9 cellular contexts compared by ENCODE assay signal in genomic region chr2:10620481-10620880, GRCh38.
DNase-seq lines count a peak whose midpoint lies in the region; ATAC-seq and TF ChIP-seq lines count a peak whose summit lies in the region.
"Had no signal": no experiment of that assay in that cellular context is flagged by ENCODE, and none has a peak within 500 bp of the region (broad histone marks: within the 10 kb centered on the region; RNA-seq: fewer than 3 reads in every experiment).

No MANE protein-coding gene starts in this region.

- H3K4me3 ChIP-seq in IMR-90 (ENCODE audit: insufficient read depth, low read depth, low read length) = no peak overlapping the region

- no peaks in the 10 kb centered on the region for H3K9me3 ChIP-seq in IMR-90 (ENCODE audit: control insufficient read depth, insufficient read depth, low read length)

- no CpG with 5 or more reads among the region's 2 CpGs for WGBS in IMR-90 (ENCODE audit: extremely low coverage in 2 of 2, insufficient read length in 1 of 2), 2 experiments

- peak; percentile 22 for DNase-seq in DMS79 treated with DMSO at 0.1 percent for 48 hours (lab: John Stamatoyannopoulos, UW)
- peak; percentile 94 for DNase-seq in IMR-90
- peak; percentile 82 for DNase-seq in astrocyte of the hippocampus (ENCODE audit: low read depth, low spot score)
- peak in 3 of 10 donors; percentile 23 to 51 (median 32) for DNase-seq in naive thymus-derived CD8-positive, alpha-beta T cell
- DNase-seq in LoVo (ENCODE audit: low spot score) = no peak
- DNase-seq in Right ventricle myocardium superior = no peak
- no peak for DNase-seq in NCI-H82 treated with DMSO at 0.1 percent for 48 hours (lab: John Stamatoyannopoulos, UW; ENCODE audit: unreplicated experiment)
- DNase-seq: anterior cingulate cortex, NCI-H526 treated with DMSO at 0.1 percent for 48 hours had no signal

- H4K5ac ChIP-seq in IMR-90 (ENCODE audit: low read depth, low read length) = no peak overlapping the region

- no peak overlapping the region for H3K4me2 ChIP-seq in IMR-90 (ENCODE audit: low read depth, low read length)

- no peak overlapping the region for H3K56ac ChIP-seq in IMR-90 (ENCODE audit: extremely low read depth, insufficient read depth, low read length)

- no peak for TF ChIP-seq CTCF in IMR-90 (conservative IDR thresholded peaks at IDR 0.05; ENCODE audit: low read depth, low read length)

- no peak overlapping the region for H2BK15ac ChIP-seq in IMR-90 (ENCODE audit: low read depth, low read length)

- peaks cover 18 to 36% (median 33%) of the 10 kb centered on the region in 4 donors for H3K4me1 Mint-ChIP-seq in naive thymus-derived CD8-positive, alpha-beta T cell

- H3K4me3 Mint-ChIP-seq in naive thymus-derived CD8-positive, alpha-beta T cell = peak overlapping the region in 7 of 10 donors; percentile 11 to 68 (median 49)

- peaks cover 8% of the 10 kb centered on the region for H3K9me1 ChIP-seq in IMR-90 (ENCODE audit: insufficient read depth, low read length)

- H4K20me1 ChIP-seq in IMR-90 (ENCODE audit: insufficient read depth, low read length) = peaks cover 17% of the 10 kb centered on the region; the same call in 1 of the 2 replicates

- CTCF ChIA-PET in IMR-90 (lab: Yijun Ruan, JAX) = no interaction called here

- no peak overlapping the region for H4K91ac ChIP-seq in IMR-90 (ENCODE audit: insufficient read depth, low read depth, low read length)

- peaks cover 8% of the 10 kb centered on the region in 2 experiments; a peak in 1 of 4 replicates for H3K79me1 ChIP-seq in IMR-90 (ENCODE audit: low read depth in 1 of 2, low read length in 2 of 2)

- no TSS peak for BruUV-seq in IMR-90 (replicated peaks; lab: Mats Ljungman, UMichigan)

- peaks cover 7 to 80% (median 33%) of the 10 kb centered on the region in 3 donors for H3K36me3 Mint-ChIP-seq in naive thymus-derived CD8-positive, alpha-beta T cell

- no peaks in the 10 kb centered on the region for H3K9me3 Mint-ChIP-seq in naive thymus-derived CD8-positive, alpha-beta T cell

- H4K8ac ChIP-seq in IMR-90 (ENCODE audit: low read depth in 2 of 2, low read length in 2 of 2) = no peak overlapping the region

- no peak for TF ChIP-seq RAD21 in IMR-90 (IDR thresholded peaks at IDR 0.05; ENCODE audit: low read length)

- H3K14ac ChIP-seq in IMR-90 (replicated peaks; ENCODE audit: low read depth, low read length) = no peak overlapping the region

- no peak overlapping the region for H2BK20ac ChIP-seq in IMR-90 (ENCODE audit: low read depth, low read length)

- H3K4ac ChIP-seq in IMR-90 (ENCODE audit: low read depth, low read length) = no peak overlapping the region; the same call in 1 of the 2 replicates

- H3K27ac Mint-ChIP-seq in naive thymus-derived CD8-positive, alpha-beta T cell = peak overlapping the region in 6 of 10 donors; percentile 21 to 76 (median 68)

- no peaks in the 10 kb centered on the region for H3K27me3 Mint-ChIP-seq in naive thymus-derived CD8-positive, alpha-beta T cell

- H3K27me3 ChIP-seq in IMR-90 (ENCODE audit: control insufficient read depth, insufficient read depth, low read length) = no peaks in the 10 kb centered on the region

- peaks cover 5% of the 10 kb centered on the region for H3K4me1 ChIP-seq in IMR-90 (ENCODE audit: control insufficient read depth, insufficient read depth, low read length)

- no peak overlapping the region for H2BK120ac ChIP-seq in IMR-90 (ENCODE audit: low read depth, low read length)

- H3K36me3 ChIP-seq in IMR-90 (ENCODE audit: control insufficient read depth, insufficient read depth, low read length) = 0 out of 2 replicates have a peak, but pooled peaks cover 2% of the 10 kb centered on the region

- H2BK5ac ChIP-seq in IMR-90 (ENCODE audit: low read depth, low read length, poor library complexity, severe bottlenecking) = no peak overlapping the region

- H3K9ac ChIP-seq in IMR-90 (ENCODE audit: low read depth, low read length) = no peak overlapping the region

- no peak for TF ChIP-seq POLR2A in IMR-90 (IDR thresholded peaks at IDR 0.05; ENCODE audit: low read depth, low read length)

- H2AFZ ChIP-seq in IMR-90 (replicated peaks; ENCODE audit: low read length, poor library complexity) = no peak overlapping the region

- dilution Hi-C loops in IMR-90 (cut with HindIII; ENCODE audit: low sequenced_read_pairs, unreplicated experiment) = no loop called here

- no peak overlapping the region for H3K27ac ChIP-seq in IMR-90 (ENCODE audit: insufficient read depth, low read length)

- ATAC-seq in IMR-90 (ENCODE audit: low read depth) = peak; percentile 78
- ATAC-seq in naive thymus-derived CD8-positive, alpha-beta T cell = peak; percentile 87 to 92
- no peak for ATAC-seq in Right ventricle myocardium superior (ENCODE audit: poor library complexity)

- H2AK5ac ChIP-seq in IMR-90 (ENCODE audit: low read depth, low read length) = no peak overlapping the region; the same call in 1 of the 2 replicates

- intact Hi-C loops in IMR-90 (cut with micrococcal nuclease) (no loop called here), Right ventricle myocardium superior (cut with DNase I) (no loop called here)

- POLR2A ChIA-PET in IMR-90 (lab: Charles Lee; ENCODE audit: unreplicated experiment) = no interaction called here
- POLR2A ChIA-PET in naive thymus-derived CD8-positive, alpha-beta T cell (lab: Charles Lee) = no interaction called here

- no peak overlapping the region for H2AK9ac ChIP-seq in IMR-90 (replicated peaks; ENCODE audit: low read depth, low read length, poor library complexity)

- in situ Hi-C loops in IMR-90 (cut with MboI; ENCODE audit: low sequenced_read_pairs) = no loop called here

- H3K23ac ChIP-seq in IMR-90 (ENCODE audit: low read depth, low read length) = no peak overlapping the region

- no peak overlapping the region for H3K18ac ChIP-seq in IMR-90 (ENCODE audit: low read depth, low read length)

TF ChIP-seq in IMR-90, 13 proteins besides CTCF, POLR2A, EP300 and RAD21:
- TF ChIP-seq RCOR1 (IDR thresholded peaks at IDR 0.05; ENCODE audit: insufficient replicate concordance, low read length) = no peak
- TF ChIP-seq USF2 (IDR thresholded peaks at IDR 0.05; ENCODE audit: low read depth, low read length) = no peak
- no peak for TF ChIP-seq MXI1 (IDR thresholded peaks at IDR 0.05; ENCODE audit: borderline replicate concordance, low read depth, low read length)
- TF ChIP-seq FOS (IDR thresholded peaks at IDR 0.05; ENCODE audit: low read depth, low read length) = peak; percentile 2; the same call in 1 of the 2 replicates
- TF ChIP-seq MAFK (IDR thresholded peaks at IDR 0.05; ENCODE audit: low read depth, low read length) = peak; percentile 41; the same call in 1 of the 2 replicates
- TF ChIP-seq NFE2L2 (IDR thresholded peaks at IDR 0.05; ENCODE audit: low read depth, low read length) = peak; percentile 20; the same call in 1 of the 2 replicates
- peak; percentile 47; the same call in 1 of the 2 replicates for TF ChIP-seq BHLHE40 (IDR thresholded peaks at IDR 0.05; ENCODE audit: low read depth, low read length)

Comparison
In these comparisons a context has a peak if more than half of its experiments do, and no peak if none do; other contexts are left out.
1. DNase-seq: peak in DMS79 treated with DMSO at 0.1 percent for 48 hours (single experiment), IMR-90 (single experiment) and astrocyte of the hippocampus (single experiment); none in LoVo (single experiment), Right ventricle myocardium superior (single experiment) and NCI-H82 treated with DMSO at 0.1 percent for 48 hours (single experiment).